24 cellular contexts compared by ENCODE assay signal in genomic region chr2:180747728-180748127, GRCh38.
DNase-seq lines count a peak whose midpoint lies in the region; ATAC-seq and TF ChIP-seq lines count a peak whose summit lies in the region.
"Had no signal": no experiment of that assay in that cellular context is flagged by ENCODE, and none has a peak within 500 bp of the region (broad histone marks: within the 10 kb centered on the region; RNA-seq: fewer than 3 reads in every experiment).

No MANE protein-coding gene starts in this region.

- H3K36me3 ChIP-seq in PC-3 (ENCODE audit: low read depth, low read length) (no peaks in the 10 kb centered on the region), aorta (ENCODE audit: control insufficient read depth in 1 of 2, insufficient read depth in 2 of 2, low read length in 1 of 2) (no peaks in the 10 kb centered on the region)
- H3K36me3 ChIP-seq: pancreas, thoracic aorta had no signal

- H3K4me2 ChIP-seq in PC-3 (ENCODE audit: low read length) = peak overlapping the region; percentile 68

- peak overlapping the region; percentile 42 for H3K4me3 ChIP-seq in PC-3 (ENCODE audit: low read length)
- H3K4me3 ChIP-seq in epithelial cell of esophagus (ENCODE audit: low read length) = no peak overlapping the region
- no peak overlapping the region for H3K4me3 ChIP-seq in aorta (ENCODE audit: low read length in 2 of 2)
- H3K4me3 ChIP-seq: GM12878, pancreas, thoracic aorta had no signal

- no peaks in the 10 kb centered on the region for H4K20me1 ChIP-seq in PC-3 (ENCODE audit: low read length)

- H3F3A ChIP-seq in PC-3 (ENCODE audit: low read length, unreplicated experiment) = no peaks in the 10 kb centered on the region

- H3K4me1 ChIP-seq in PC-3 (ENCODE audit: insufficient read depth, low read length) (peaks cover 34% of the 10 kb centered on the region), aorta (ENCODE audit: control insufficient read depth in 1 of 2, insufficient read depth in 2 of 2, low read length in 2 of 2) (no peaks in the 10 kb centered on the region)
- H3K4me1 ChIP-seq: pancreas had no signal

- no peak for TF ChIP-seq CTCF in PC-3 (conservative IDR thresholded peaks at IDR 0.05; ENCODE audit: low read depth, low read length)
- TF ChIP-seq CTCF in epithelial cell of esophagus (IDR thresholded peaks at IDR 0.05; ENCODE audit: insufficient read depth, low read depth, low read length, missing control alignments) = no peak
- TF ChIP-seq CTCF in omental fat pad (IDR thresholded peaks at IDR 0.05) = no peak

- no peaks in the 10 kb centered on the region for H3K9me2 ChIP-seq in PC-3 (replicated peaks; ENCODE audit: low read length)

- H3K9me3 ChIP-seq in PC-3 (ENCODE audit: low read length) (no peaks in the 10 kb centered on the region), aorta (ENCODE audit: control insufficient read depth, low read length) (no peaks in the 10 kb centered on the region)
- H3K9me3 ChIP-seq: pancreas, thoracic aorta had no signal

- POLR2A ChIA-PET in PC-3 (lab: Charles Lee; ENCODE audit: unreplicated experiment) = no interaction called here

- WGBS in aorta, 2 donors = 74% methylated on average over 3 of the region's 3 CpGs

- CTCF ChIA-PET in PC-3 (lab: Charles Lee) = no interaction called here

- intact Hi-C loops in PC-3 (cut with micrococcal nuclease) (no loop called here), aorta (cut with DNase I) (no loop called here)

- no peaks in the 10 kb centered on the region for H3K27me3 ChIP-seq in PC-3 (ENCODE audit: low read length)
- H3K27me3 ChIP-seq in aorta (ENCODE audit: control insufficient read depth in 1 of 2, insufficient read depth in 2 of 2, low read length in 1 of 2) = no peaks in the 10 kb centered on the region
- H3K27me3 ChIP-seq: pancreas had no signal

- ATAC-seq in PC-3 = peak; percentile 57
- ATAC-seq in omental fat pad (ENCODE audit: low FRiP score) = peak; percentile 71
- ATAC-seq in aorta (ENCODE audit: low FRiP score) = no peak
- ATAC-seq: GM12878; sciatic nerve; stimulated activated naive B cell treated with anti-CD40 and anti-IgM and Interleukin-4, amounts not matched to agents 10 μg/mL and 1 μg/mL and 100 μg/mL, for 72 hours; WTC11 had no signal

- no peaks in the 10 kb centered on the region for H3K79me2 ChIP-seq in PC-3 (ENCODE audit: low read length)

- H3K27ac ChIP-seq in PC-3 (ENCODE audit: low read length) (peak overlapping the region; percentile 71), aorta (ENCODE audit: low read depth in 1 of 2, low read length in 2 of 2) (no peak overlapping the region)
- H3K27ac ChIP-seq: pancreas, thoracic aorta had no signal

- no peak overlapping the region for H2AFZ ChIP-seq in PC-3 (ENCODE audit: low read length)

- peak overlapping the region; percentile 13; the same call in 1 of the 2 replicates for H3K9ac ChIP-seq in PC-3 (ENCODE audit: low read length)

- DNase-seq in DMS 273 (lab: John Stamatoyannopoulos, UW; ENCODE audit: unreplicated experiment) (peak; percentile 34), PC-3 (peak; percentile 92), epithelial cell of esophagus (ENCODE audit: low read depth) (peak; percentile 85), omental fat pad (ENCODE audit: low spot score) (no peak), aorta (no peak), AG20443 (ENCODE audit: low spot score) (no peak), AML-193 (lab: John Stamatoyannopoulos, UW) (no peak), NCI-H748 treated with DMSO at 0.1 percent for 48 hours (lab: John Stamatoyannopoulos, UW) (no peak)
- DNase-seq: activated CD4-positive, alpha-beta memory T cell treated with anti-CD3 and anti-CD28 coated beads, Interleukin-2, amount 10 ng/mL, durations not matched to agents 7 days and 5 days; activated naive CD4-positive, alpha-beta T cell treated with anti-CD3 and anti-CD28 coated beads, Interleukin-2, amount 50 U/mL, for 16 hours; activated T-cell treated with anti-CD3 and anti-CD28 coated beads, Interleukin-2, amount 50 U/mL, for 24 hours; CD4-positive, CD25-positive, alpha-beta regulatory T cell; KBM-7; naive B cell; NCI-H1048; NCI-H2029; pancreas; stimulated activated CD4-positive, alpha-beta T cell treated with anti-CD3 and anti-CD28 coated beads, Interleukin-1b, Interleukin-23, amount 100 ng/mL, for 48 hours; stimulated activated naive B cell treated with anti-CD40 and anti-IgM and Interleukin-4, amounts not matched to agents 10 μg/mL and 1 μg/mL and 100 μg/mL, for 72 hours; T-helper 9 cell had no signal

- no TSS peak for BruUV-seq in PC-3 (replicated peaks; lab: Mats Ljungman, UMichigan)

Comparison
In these comparisons a context has a peak if more than half of its experiments do, and no peak if none do; other contexts are left out.
1. DNase-seq: peak in DMS 273 (single experiment), PC-3 (single experiment) and epithelial cell of esophagus (single experiment); none in omental fat pad (single experiment), aorta (0 of 2), AG20443 (single experiment), AML-193 (0 of 2) and NCI-H748 treated with DMSO at 0.1 percent for 48 hours (single experiment).